16 cellular contexts compared by ENCODE assay signal in genomic region chr3:108021131-108021530, GRCh38.
DNase-seq lines count a peak whose midpoint lies in the region; ATAC-seq and TF ChIP-seq lines count a peak whose summit lies in the region.
"Had no signal": no experiment of that assay in that cellular context is flagged by ENCODE, and none has a peak within 500 bp of the region (broad histone marks: within the 10 kb centered on the region; RNA-seq: fewer than 3 reads in every experiment).

No MANE protein-coding gene starts in this region.

- H3K4me1 Mint-ChIP-seq in activated CD8-positive, alpha-beta memory T cell treated with anti-CD3 and anti-CD28 coated beads, Interleukin-2, amount 10 ng/mL, durations not matched to agents 7 days and 5 days, result no peaks in the 10 kb centered on the region
- peaks cover 37% of the 10 kb centered on the region for H3K4me1 Mint-ChIP-seq in WTC11
- H3K4me1 Mint-ChIP-seq in activated T-cell treated with anti-CD3 and anti-CD28 coated beads, Interleukin-2, amount 50 U/mL, for 4 hours (ENCODE audit: low read depth), result peaks cover 6% of the 10 kb centered on the region
- H3K4me1 Mint-ChIP-seq: B cell had no signal

- no peak overlapping the region for H3K27ac Mint-ChIP-seq in activated CD8-positive, alpha-beta memory T cell treated with anti-CD3 and anti-CD28 coated beads, Interleukin-2, amount 10 ng/mL, durations not matched to agents 7 days and 5 days
- no peak overlapping the region for H3K27ac Mint-ChIP-seq in WTC11
- H3K27ac Mint-ChIP-seq: B cell; CD8-positive, alpha-beta T cell had no signal

- CTCF ChIA-PET in activated CD8-positive, alpha-beta memory T cell treated with anti-CD3 and anti-CD28 coated beads, Interleukin-2, amount 10 ng/mL, durations not matched to agents 7 days and 5 days (lab: Charles Lee), result no interaction called here
- CTCF ChIA-PET in WTC11 (lab: Charles Lee), result no interaction called here

- POLR2A ChIA-PET in WTC11 (lab: Charles Lee), result no interaction called here

- no peak for ATAC-seq in activated CD8-positive, alpha-beta memory T cell treated with anti-CD3 and anti-CD28 coated beads, Interleukin-2, amount 10 ng/mL, durations not matched to agents 7 days and 5 days
- ATAC-seq in WTC11 (no peak), HG02571 (IDR thresholded peaks at IDR 0.05; ENCODE audit: unreplicated experiment) (no peak), GM19328 (IDR thresholded peaks at IDR 0.05; ENCODE audit: unreplicated experiment) (no peak)
- no peak for ATAC-seq in activated T-cell treated with anti-CD3 and anti-CD28 coated beads, Interleukin-2, amount 50 U/mL, for 4 hours
- ATAC-seq: CD8-positive, alpha-beta T cell; HCT116 had no signal

- H3K36me3 Mint-ChIP-seq in activated CD8-positive, alpha-beta memory T cell treated with anti-CD3 and anti-CD28 coated beads, Interleukin-2, amount 10 ng/mL, durations not matched to agents 7 days and 5 days, result no peaks in the 10 kb centered on the region
- H3K36me3 Mint-ChIP-seq in WTC11, result no peaks in the 10 kb centered on the region
- H3K36me3 Mint-ChIP-seq in activated T-cell treated with anti-CD3 and anti-CD28 coated beads, Interleukin-2, amount 50 U/mL, for 4 hours (ENCODE audit: insufficient read depth), result peaks cover 9% of the 10 kb centered on the region

- no peak for TF ChIP-seq CTCF in WTC11 (IDR thresholded peaks at IDR 0.05)

- H3K4me3 Mint-ChIP-seq in activated CD8-positive, alpha-beta memory T cell treated with anti-CD3 and anti-CD28 coated beads, Interleukin-2, amount 10 ng/mL, durations not matched to agents 7 days and 5 days, result no peak overlapping the region
- H3K4me3 Mint-ChIP-seq in WTC11, result no peak overlapping the region
- no peak overlapping the region for H3K4me3 Mint-ChIP-seq in activated T-cell treated with anti-CD3 and anti-CD28 coated beads, Interleukin-2, amount 50 U/mL, for 4 hours
- H3K4me3 Mint-ChIP-seq: B cell; CD8-positive, alpha-beta T cell had no signal

- DNase-seq in activated CD8-positive, alpha-beta memory T cell treated with anti-CD3 and anti-CD28 coated beads for 24 hours, result peak; percentile 21
- DNase-seq in activated CD8-positive, alpha-beta memory T cell treated with anti-CD3 and anti-CD28 coated beads, Interleukin-2, amount 10 ng/mL, durations not matched to agents 7 days and 5 days, result no peak
- DNase-seq in NCI-H146 treated with DMSO at 0.1 percent for 48 hours (lab: John Stamatoyannopoulos, UW; ENCODE audit: unreplicated experiment) (peak; percentile 32), WTC11 (ENCODE audit: low spot score) (no peak)
- no peak for DNase-seq in activated T-cell treated with anti-CD3 and anti-CD28 coated beads, Interleukin-2, amount 50 U/mL, for 4 hours
- DNase-seq: 8988T; Calu3; CD8-positive, alpha-beta T cell; DMS79 treated with DMSO at 0.1 percent for 48 hours; GF-D8; GOT3; H7 had no signal

- H3K9me3 Mint-ChIP-seq in activated CD8-positive, alpha-beta memory T cell treated with anti-CD3 and anti-CD28 coated beads, Interleukin-2, amount 10 ng/mL, durations not matched to agents 7 days and 5 days (ENCODE audit: low read depth), result no peaks in the 10 kb centered on the region
- peaks cover 6% of the 10 kb centered on the region for H3K9me3 Mint-ChIP-seq in WTC11
- H3K9me3 Mint-ChIP-seq in activated T-cell treated with anti-CD3 and anti-CD28 coated beads, Interleukin-2, amount 50 U/mL, for 4 hours, result no peaks in the 10 kb centered on the region
- H3K9me3 Mint-ChIP-seq: CD8-positive, alpha-beta T cell had no signal

- peaks cover 9% of the 10 kb centered on the region for H3K27me3 Mint-ChIP-seq in activated CD8-positive, alpha-beta memory T cell treated with anti-CD3 and anti-CD28 coated beads, Interleukin-2, amount 10 ng/mL, durations not matched to agents 7 days and 5 days
- H3K27me3 Mint-ChIP-seq in WTC11 (ENCODE audit: low read depth), result peaks cover 3% of the 10 kb centered on the region; the same call in 1 of the 2 replicates
- no peaks in the 10 kb centered on the region for H3K27me3 Mint-ChIP-seq in activated T-cell treated with anti-CD3 and anti-CD28 coated beads, Interleukin-2, amount 50 U/mL, for 4 hours (ENCODE audit: low read depth)

TF ChIP-seq in WTC11, 78 proteins besides CTCF, POLR2A, EP300 and RAD21:
- TF ChIP-seq ESRRA (CRISPR knock-in tag; IDR thresholded peaks at IDR 0.05; ENCODE audit: borderline replicate concordance) (no peak), ZNF423 (CRISPR knock-in tag; IDR thresholded peaks at IDR 0.05) (peak; percentile 82)

Comparison
In these comparisons a context has a peak if more than half of its experiments do, and no peak if none do; other contexts are left out.
1. DNase-seq: peak in activated CD8-positive, alpha-beta memory T cell treated with anti-CD3 and anti-CD28 coated beads for 24 hours (single experiment) and NCI-H146 treated with DMSO at 0.1 percent for 48 hours (single experiment); none in activated CD8-positive, alpha-beta memory T cell treated with anti-CD3 and anti-CD28 coated beads, Interleukin-2, amount 10 ng/mL, durations not matched to agents 7 days and 5 days (single experiment), WTC11 (single experiment) and activated T-cell treated with anti-CD3 and anti-CD28 coated beads, Interleukin-2, amount 50 U/mL, for 4 hours (single experiment).